ENCODE assay signal across 5 cellular contexts in the genomic region with DNA sequence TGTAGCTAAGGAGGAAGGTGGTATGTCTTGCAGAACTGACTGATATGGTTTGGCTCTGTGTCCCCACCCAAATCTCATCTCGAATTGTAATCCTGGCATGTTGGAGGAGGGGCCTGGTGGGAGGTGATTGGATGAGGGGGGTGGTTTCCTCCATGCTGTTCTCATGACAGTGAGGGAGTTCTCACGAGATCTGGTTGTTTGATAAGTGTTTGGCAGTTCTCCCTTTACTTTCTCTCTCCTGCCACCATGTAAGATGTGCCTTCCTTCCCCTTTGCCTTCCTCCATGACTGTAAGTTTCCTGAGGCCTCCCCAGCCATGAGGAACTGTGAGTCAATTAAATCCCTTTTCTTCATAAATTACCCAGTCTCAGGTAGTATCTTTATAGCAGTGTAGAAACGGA. TPM values are rescaled to one million over a fixed set of nuclear protein-coding genes. Genes with fewer than 3 reads are reported as not detected.
A peak's percentile ranks its signal among the peaks of the same experiment; 100 is the strongest.
DNase-seq lines count a peak whose midpoint lies in the region; FAIRE-seq and TF ChIP-seq lines count a peak whose summit lies in the region.
"Not testable (repeated sequence)": the region's sequence is repeated elsewhere in the genome, so short reads cannot be mapped to it uniquely, and the experiment has no call there.

No MANE protein-coding gene starts in this region.

- H3K27ac Mint-ChIP-seq in chondrocyte (ENCODE audit: unreplicated experiment); endodermal cell: not testable (repeated sequence)

- H3K4me1 ChIP-seq in endodermal cell (ENCODE audit: control insufficient read depth, insufficient read depth, low read length); spleen: not testable (repeated sequence)

- in situ Hi-C loops in KBM-7 (cut with MboI; ENCODE audit: low pct_unique_long_range_greater_than_20kb, low sequenced_read_pairs) = not testable (repeated sequence)

- TF ChIP-seq CTCF in chondrocyte (IDR thresholded peaks at IDR 0.05); endodermal cell (conservative IDR thresholded peaks at IDR 0.05); spleen (IDR thresholded peaks at IDR 0.05 in 8 of 11, conservative IDR thresholded peaks at IDR 0.05 in 3 of 11): not testable (repeated sequence)

- intact Hi-C loops in spleen (cut with DNase I; ENCODE audit: low total_unique reads) = not testable (repeated sequence)

- WGBS in endodermal cell (ENCODE audit: insufficient coverage in 1 of 2, insufficient read length in 1 of 2), 2 experiments = 87% methylated on average over 2 of the region's 3 CpGs; no CpG with 5 or more reads in 1 of the 2 experiments
- WGBS in spleen, 5 donors = 68 to 82% (median 78%) methylated on average over 3 of the region's 3 CpGs

- not testable (repeated sequence) for H3K9ac ChIP-seq in endodermal cell (ENCODE audit: extremely low read depth, low read length, poor library complexity, severe bottlenecking)

- not testable (repeated sequence) for H3K4me1 Mint-ChIP-seq in chondrocyte (ENCODE audit: low read depth); endodermal cell

- H3K9me3 Mint-ChIP-seq in chondrocyte (ENCODE audit: low read depth); endodermal cell: not testable (repeated sequence)

- not testable (repeated sequence) for H3K4me3 Mint-ChIP-seq in chondrocyte (ENCODE audit: unreplicated experiment); endodermal cell

- H3K27me3 ChIP-seq in endodermal cell (ENCODE audit: control insufficient read depth, insufficient read depth, low read length, poor library complexity, severe bottlenecking); spleen (replicated peaks in 1 of 7): not testable (repeated sequence)

- not testable (repeated sequence) for DNase-seq in GM18507 (ENCODE audit: extremely low spot score, insufficient read length, low read depth)
- DNase-seq in KBM-7 (peak; percentile 48), chondrocyte (ENCODE audit: low spot score) (peak; percentile 3), endodermal cell (peak; percentile 17), spleen (peak; percentile 16)

- not testable (repeated sequence) for H3K4me3 ChIP-seq in endodermal cell (ENCODE audit: low read length); spleen

- H3K27me3 Mint-ChIP-seq in chondrocyte (ENCODE audit: low read depth); endodermal cell (ENCODE audit: insufficient read depth): not testable (repeated sequence)

- H3K9me3 ChIP-seq in endodermal cell (ENCODE audit: control insufficient read depth, low read length); spleen: not testable (repeated sequence)

- H3K27ac ChIP-seq in endodermal cell (ENCODE audit: low read depth, low read length); spleen: not testable (repeated sequence)

- TF ChIP-seq POLR2A in spleen (IDR thresholded peaks at IDR 0.05) = not testable (repeated sequence)

- not testable (repeated sequence) for H3K36me3 Mint-ChIP-seq in chondrocyte (ENCODE audit: low read depth); endodermal cell (ENCODE audit: low read depth)

- FAIRE-seq in GM18507 (lab: Jason Lieb, UNC) = peak; percentile 52

- H3K36me3 ChIP-seq in endodermal cell (ENCODE audit: control insufficient read depth, insufficient read depth, low read length); spleen: not testable (repeated sequence)

RNA-seq across cellular contexts. Expression of a gene that starts 21.5 kb away (rescaled TPM):
- total RNA-seq in chondrocyte = 0.25 to 0.56 TPM (median 0.41 TPM) in 3 replicates
- total RNA-seq in endodermal cell = 1 to 10 TPM; 5.6 to 6.0 TPM
- polyA plus RNA-seq in endodermal cell (2013, experiment 1 of 2) = 1.5 TPM
- polyA plus RNA-seq in endodermal cell (2013, experiment 2 of 2) = 1.2 TPM
- 1 to 10 TPM; 1.5 to 3.2 (median 2.5) TPM for total RNA-seq in spleen
- polyA plus RNA-seq in spleen = under 1 TPM; 0.30 to 0.86 (median 0.52) TPM
